ENCODE assay signal across 8 cellular contexts in the genomic region with DNA sequence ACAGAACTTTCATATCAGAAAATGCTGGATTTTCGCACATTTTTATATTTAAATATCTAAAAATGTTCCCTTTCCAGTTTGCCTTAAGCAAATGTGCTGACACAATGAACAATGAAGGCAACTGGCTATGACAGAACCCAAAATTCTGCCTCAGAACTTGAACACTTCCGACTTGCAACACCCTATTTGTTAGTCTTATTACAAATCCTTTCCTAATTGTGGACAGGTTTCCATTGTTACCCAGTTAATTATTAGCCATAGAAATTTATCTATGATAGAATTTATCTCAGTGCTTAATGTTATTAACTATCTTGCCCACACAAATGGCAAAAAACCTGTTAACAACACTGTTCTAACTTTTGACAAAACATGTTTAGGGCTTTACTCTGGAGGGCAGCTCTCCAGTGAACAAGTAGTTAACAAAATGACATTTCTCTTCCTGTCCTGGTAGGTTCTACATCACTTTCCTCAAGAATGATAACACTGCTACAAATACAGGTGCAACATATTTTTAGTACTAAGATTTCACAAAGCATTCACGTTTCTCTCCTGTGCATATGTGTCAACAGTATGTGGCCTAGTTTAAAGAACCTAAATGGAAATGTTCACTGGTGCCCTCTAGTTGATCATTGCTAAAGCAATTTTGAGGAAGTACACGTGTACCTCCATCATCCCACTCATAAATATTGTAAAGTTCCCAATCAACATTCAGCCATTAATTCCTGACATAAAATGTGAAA. TPM values are rescaled to one million over a fixed set of nuclear protein-coding genes. Genes with fewer than 3 reads are reported as not detected.
A peak's percentile ranks its signal among the peaks of the same experiment; 100 is the strongest.
DNase-seq lines count a peak whose midpoint lies in the region; ATAC-seq and TF ChIP-seq lines count a peak whose summit lies in the region.

No MANE protein-coding gene starts in this region.

- no peaks in the 10 kb centered on the region for H3K36me3 ChIP-seq in WERI-Rb-1
- no peaks in the 10 kb centered on the region for H3K36me3 ChIP-seq in heart right ventricle
- no peaks in the 10 kb centered on the region for H3K36me3 ChIP-seq in stomach

- H3K4me3 Mint-ChIP-seq in activated CD4-positive, alpha-beta T cell treated with anti-CD3 and anti-CD28 coated beads for 36 hours, result peak overlapping the region; percentile 30

- intact Hi-C loops in activated CD4-positive, alpha-beta T cell treated with anti-CD3 and anti-CD28 coated beads for 36 hours (cut with DNase I, micrococcal nuclease), result loop anchor here (1.0 to 5.0 kb wide), 3 partner anchors 16 to 566 kb away; a partner anchor contains a TSS
- intact Hi-C loops in heart right ventricle (cut with DNase I), result loop anchor here in 8 of 10 donors (5.0 to 10.0 kb wide), 11 partner anchors 36 to 194 kb away; a partner anchor contains a TSS
- intact Hi-C loops in stomach (cut with DNase I; ENCODE audit: low total_unique reads), result no loop called here

- peaks cover 86% of the 10 kb centered on the region for H3K4me1 Mint-ChIP-seq in activated CD4-positive, alpha-beta T cell treated with anti-CD3 and anti-CD28 coated beads for 36 hours

- no peaks in the 10 kb centered on the region for H3K9me3 ChIP-seq in WERI-Rb-1 (ENCODE audit: severe bottlenecking)
- no peaks in the 10 kb centered on the region for H3K9me3 ChIP-seq in heart right ventricle
- no peaks in the 10 kb centered on the region for H3K9me3 ChIP-seq in stomach

- 36 to 40% methylated on average over 4 of the region's 4 CpGs for WGBS in heart right ventricle, 2 donors
- 13 to 36% (median 19%) methylated on average over 4 of the region's 4 CpGs for WGBS in stomach, 5 donors

- TF ChIP-seq RAD21 in Ishikawa (IDR thresholded peaks at IDR 0.05; ENCODE audit: low read depth), result peak; percentile 33; the same call in 1 of the 2 replicates

- TF ChIP-seq POLR2A in stomach (IDR thresholded peaks at IDR 0.05), result no peak

- no peak for DNase-seq in activated CD4-positive, alpha-beta T cell treated with anti-CD3 and anti-CD28 coated beads for 36 hours
- no peak for DNase-seq in activated CD4-positive, alpha-beta T cell treated with anti-CD3 and anti-CD28 coated beads, Interleukin-2, amount 50 U/mL, for 1 hour
- DNase-seq in WERI-Rb-1 (no peak), heart right ventricle (no peak), stomach (no peak), cortex of kidney (lab: John Stamatoyannopoulos, UW) (no peak)

- H3K36me3 Mint-ChIP-seq in activated CD4-positive, alpha-beta T cell treated with anti-CD3 and anti-CD28 coated beads for 36 hours (ENCODE audit: low read depth), result peaks cover 38% of the 10 kb centered on the region

- H3K27ac Mint-ChIP-seq in activated CD4-positive, alpha-beta T cell treated with anti-CD3 and anti-CD28 coated beads for 36 hours, result peak overlapping the region; percentile 97

- H3K4me1 ChIP-seq in heart right ventricle, result peaks cover 0 to 64% (median 47%) of the 10 kb centered on the region in 9 donors
- peaks cover 22 to 44% (median 32%) of the 10 kb centered on the region in 4 donors for H3K4me1 ChIP-seq in stomach

- POLR2A ChIA-PET in activated CD4-positive, alpha-beta T cell treated with anti-CD3 and anti-CD28 coated beads for 36 hours (lab: Charles Lee), result interaction anchor here (1.1 to 1.5 kb wide), 3 partner anchors 11 to 60 kb away, joined by 3 to 5 read pairs (median 4); a partner anchor contains a TSS

- CTCF ChIA-PET in activated CD4-positive, alpha-beta T cell treated with anti-CD3 and anti-CD28 coated beads for 36 hours (lab: Charles Lee), result interaction anchor here (0.6 to 2.6 kb wide), 11 partner anchors 8 to 194 kb away, joined by 3 to 14 read pairs (median 5); no protein-coding TSS in a partner anchor

- TF ChIP-seq CTCF in WERI-Rb-1 (IDR thresholded peaks at IDR 0.05; ENCODE audit: low read depth, low read length) (peak; percentile 24; the same call in 1 of the 2 replicates), heart right ventricle (IDR thresholded peaks at IDR 0.05) (peak in 8 of 9 donors; percentile 19 to 66 (median 38)), stomach (IDR thresholded peaks at IDR 0.05) (peak in 2 of 7 experiments; percentile 14 to 36)

- H3K27me3 ChIP-seq in WERI-Rb-1 (ENCODE audit: insufficient read depth, low read depth, severe bottlenecking), result no peaks in the 10 kb centered on the region
- no peaks in the 10 kb centered on the region for H3K27me3 ChIP-seq in heart right ventricle
- H3K27me3 ChIP-seq in stomach, result no peaks in the 10 kb centered on the region

- peak; percentile 40 for ATAC-seq in activated CD4-positive, alpha-beta T cell treated with anti-CD3 and anti-CD28 coated beads for 36 hours
- peak; percentile 72 for ATAC-seq in GM21619 (IDR thresholded peaks at IDR 0.05; ENCODE audit: unreplicated experiment)
- ATAC-seq in heart right ventricle, result peak in 4 of 8 donors; percentile 36 to 58 (median 48)

- H3K4me3 ChIP-seq in WERI-Rb-1 (ENCODE audit: low read depth, low read length) (no peak overlapping the region), heart right ventricle (no peak overlapping the region), stomach (no peak overlapping the region)

- TF ChIP-seq EP300 in Ishikawa (IDR thresholded peaks at IDR 0.05; ENCODE audit: borderline replicate concordance) (no peak), stomach (IDR thresholded peaks at IDR 0.05) (no peak)

- peaks cover 4% of the 10 kb centered on the region for H3K9me3 Mint-ChIP-seq in activated CD4-positive, alpha-beta T cell treated with anti-CD3 and anti-CD28 coated beads for 36 hours (ENCODE audit: low read depth)

- H3K27me3 Mint-ChIP-seq in activated CD4-positive, alpha-beta T cell treated with anti-CD3 and anti-CD28 coated beads for 36 hours, result no peaks in the 10 kb centered on the region

- no peak overlapping the region for H3K27ac ChIP-seq in WERI-Rb-1
- peak overlapping the region in 6 of 10 donors; percentile 26 to 81 (median 73) for H3K27ac ChIP-seq in heart right ventricle
- peak overlapping the region in 4 of 5 donors; percentile 20 to 79 (median 54) for H3K27ac ChIP-seq in stomach

TF ChIP-seq in Ishikawa, 13 proteins besides CTCF, POLR2A, EP300 and RAD21:
- TF ChIP-seq TAF1 (IDR thresholded peaks at IDR 0.05; ENCODE audit: low read depth), result no peak
- TF ChIP-seq CEBPB (IDR thresholded peaks at IDR 0.05), result no peak
- TF ChIP-seq YY1 (IDR thresholded peaks at IDR 0.05; ENCODE audit: low read depth), result no peak
- no peak for TF ChIP-seq NFIC (IDR thresholded peaks at IDR 0.05)
- TF ChIP-seq CREB1 (IDR thresholded peaks at IDR 0.05; ENCODE audit: low read depth), result no peak
- TF ChIP-seq TCF12 (IDR thresholded peaks at IDR 0.05; ENCODE audit: low read depth), result no peak
- no peak for TF ChIP-seq EGR1 (IDR thresholded peaks at IDR 0.05)
- TF ChIP-seq, protein P1, sequence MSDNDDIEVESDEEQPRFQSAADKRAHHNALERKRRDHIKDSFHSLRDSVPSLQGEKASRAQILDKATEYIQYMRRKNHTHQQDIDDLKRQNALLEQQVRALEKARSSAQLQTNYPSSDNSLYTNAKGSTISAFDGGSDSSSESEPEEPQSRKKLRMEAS (IDR thresholded peaks at IDR 0.05), result no peak; the same call in 1 of the 2 replicates

RNA-seq across cellular contexts. Expression of a gene that starts 58.4 kb away (rescaled TPM):
- total RNA-seq in activated CD4-positive, alpha-beta T cell treated with anti-CD3 and anti-CD28 coated beads for 36 hours, result 10 to 100 TPM; 30.7 to 33.6 TPM
- 10 to 100 TPM; 10.3 to 31.6 (median 21.7) TPM for total RNA-seq in heart right ventricle
- polyA plus RNA-seq in heart right ventricle, result 1 to 10 TPM; 2.1 to 2.9 TPM
- total RNA-seq in stomach, result 10 to 100 TPM in 2 of 5 donors, 1 to 10 TPM in 2, under 1 TPM in 1; 0.58 to 14.3 (median 9.1) TPM
- 1 to 10 TPM; 2.2 to 3.2 (median 2.9) TPM for polyA plus RNA-seq in stomach
